ENCODE assay signal across 1 cellular context in the genomic region with DNA sequence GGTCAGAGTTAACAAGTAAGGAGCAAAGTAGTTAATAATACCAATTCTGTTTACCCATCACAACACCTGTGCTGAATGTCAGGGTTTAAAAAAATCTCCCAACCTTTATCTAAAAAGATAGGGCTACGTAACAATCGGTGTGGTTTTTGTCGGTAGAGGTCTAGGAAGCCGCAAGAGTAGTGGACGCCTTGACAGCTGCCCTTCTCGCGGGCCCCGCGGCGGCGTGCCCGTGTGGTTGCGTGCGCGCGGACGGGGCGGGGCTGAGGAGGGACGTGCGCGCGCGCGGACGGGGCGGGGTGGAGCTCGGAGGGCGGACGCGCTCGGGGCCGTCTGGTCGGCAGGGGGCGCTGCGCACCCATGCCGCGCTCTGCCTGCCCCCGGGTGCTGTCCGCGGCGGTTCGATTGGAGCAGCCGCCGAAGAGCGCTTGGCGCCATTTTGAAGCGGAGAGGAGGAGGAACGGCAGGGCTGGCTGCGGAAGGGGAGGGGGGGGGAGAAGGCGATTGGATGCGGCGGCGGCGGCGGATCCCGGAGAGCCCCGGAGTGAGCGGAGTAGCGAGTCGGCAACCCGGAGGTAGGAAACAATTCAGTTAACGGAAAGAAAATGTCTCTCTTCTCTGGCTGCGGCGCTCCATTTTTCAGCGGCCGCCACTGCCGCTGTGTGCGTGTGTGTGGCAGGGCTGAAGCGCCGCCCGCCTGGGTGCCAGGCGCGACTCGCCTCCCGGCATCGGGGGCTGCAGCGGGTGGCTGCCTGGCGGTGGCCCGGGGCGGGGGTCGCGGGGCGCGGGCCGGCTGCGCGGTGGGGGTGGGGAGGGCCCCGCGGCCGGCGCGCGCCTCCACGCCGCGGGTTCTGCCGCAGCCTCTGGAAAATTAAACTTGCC.
TF ChIP-seq lines count a peak whose summit lies in the region.

A gene with protein sequence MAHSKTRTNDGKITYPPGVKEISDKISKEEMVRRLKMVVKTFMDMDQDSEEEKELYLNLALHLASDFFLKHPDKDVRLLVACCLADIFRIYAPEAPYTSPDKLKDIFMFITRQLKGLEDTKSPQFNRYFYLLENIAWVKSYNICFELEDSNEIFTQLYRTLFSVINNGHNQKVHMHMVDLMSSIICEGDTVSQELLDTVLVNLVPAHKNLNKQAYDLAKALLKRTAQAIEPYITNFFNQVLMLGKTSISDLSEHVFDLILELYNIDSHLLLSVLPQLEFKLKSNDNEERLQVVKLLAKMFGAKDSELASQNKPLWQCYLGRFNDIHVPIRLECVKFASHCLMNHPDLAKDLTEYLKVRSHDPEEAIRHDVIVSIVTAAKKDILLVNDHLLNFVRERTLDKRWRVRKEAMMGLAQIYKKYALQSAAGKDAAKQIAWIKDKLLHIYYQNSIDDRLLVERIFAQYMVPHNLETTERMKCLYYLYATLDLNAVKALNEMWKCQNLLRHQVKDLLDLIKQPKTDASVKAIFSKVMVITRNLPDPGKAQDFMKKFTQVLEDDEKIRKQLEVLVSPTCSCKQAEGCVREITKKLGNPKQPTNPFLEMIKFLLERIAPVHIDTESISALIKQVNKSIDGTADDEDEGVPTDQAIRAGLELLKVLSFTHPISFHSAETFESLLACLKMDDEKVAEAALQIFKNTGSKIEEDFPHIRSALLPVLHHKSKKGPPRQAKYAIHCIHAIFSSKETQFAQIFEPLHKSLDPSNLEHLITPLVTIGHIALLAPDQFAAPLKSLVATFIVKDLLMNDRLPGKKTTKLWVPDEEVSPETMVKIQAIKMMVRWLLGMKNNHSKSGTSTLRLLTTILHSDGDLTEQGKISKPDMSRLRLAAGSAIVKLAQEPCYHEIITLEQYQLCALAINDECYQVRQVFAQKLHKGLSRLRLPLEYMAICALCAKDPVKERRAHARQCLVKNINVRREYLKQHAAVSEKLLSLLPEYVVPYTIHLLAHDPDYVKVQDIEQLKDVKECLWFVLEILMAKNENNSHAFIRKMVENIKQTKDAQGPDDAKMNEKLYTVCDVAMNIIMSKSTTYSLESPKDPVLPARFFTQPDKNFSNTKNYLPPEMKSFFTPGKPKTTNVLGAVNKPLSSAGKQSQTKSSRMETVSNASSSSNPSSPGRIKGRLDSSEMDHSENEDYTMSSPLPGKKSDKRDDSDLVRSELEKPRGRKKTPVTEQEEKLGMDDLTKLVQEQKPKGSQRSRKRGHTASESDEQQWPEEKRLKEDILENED (N-terminal part only) (plus strand): TSS at position 431 of the 879 bp plus-strand sequence. CDS start 62,321 bp downstream, outside the sequence.

TF ChIP-seq in HepG2, 621 proteins besides CTCF, POLR2A, EP300 and RAD21 (continued from another document and continues in another):
- TF ChIP-seq, protein P1, sequence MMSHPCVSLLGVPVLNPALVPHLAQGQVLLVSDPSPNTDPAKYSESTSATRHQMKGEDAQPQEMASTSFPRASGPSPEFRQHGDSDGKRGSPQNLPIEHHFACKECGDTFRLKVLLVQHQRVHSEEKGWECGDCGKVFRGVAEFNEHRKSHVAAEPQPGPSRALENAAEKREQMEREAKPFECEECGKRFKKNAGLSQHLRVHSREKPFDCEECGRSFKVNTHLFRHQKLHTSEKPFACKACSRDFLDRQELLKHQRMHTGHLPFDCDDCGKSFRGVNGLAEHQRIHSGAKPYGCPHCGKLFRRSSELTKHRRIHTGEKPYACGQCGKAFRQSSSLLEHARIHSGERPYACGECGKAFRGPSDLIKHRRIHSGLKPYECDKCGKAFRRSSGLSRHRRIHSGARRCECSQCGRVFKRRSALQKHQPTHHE (CRISPR knock-in tag; IDR thresholded peaks at IDR 0.05; ENCODE audit: borderline replicate concordance): no peak
- TF ChIP-seq BCL6 (CRISPR knock-in tag; IDR thresholded peaks at IDR 0.05): no peak
- peak; percentile 59; the same call in 1 of the 2 replicates for TF ChIP-seq ZNF501 (CRISPR knock-in tag; IDR thresholded peaks at IDR 0.05)
- TF ChIP-seq TAF15 (IDR thresholded peaks at IDR 0.05; ENCODE audit: low read depth, low read length, poor library complexity, severe bottlenecking): no peak
- TF ChIP-seq ZNF777 (CRISPR knock-in tag; IDR thresholded peaks at IDR 0.05): peak; percentile 63
- TF ChIP-seq SAFB2 (CRISPR knock-in tag; IDR thresholded peaks at IDR 0.05; ENCODE audit: borderline replicate concordance, low read depth): peak; percentile 13; the same call in 1 of the 2 replicates
- no peak; the same call in 1 of the 2 replicates for TF ChIP-seq ZSCAN29 (CRISPR knock-in tag; conservative IDR thresholded peaks at IDR 0.05)
- TF ChIP-seq KLF16 (CRISPR knock-in tag; IDR thresholded peaks at IDR 0.05): 0 out of 4 replicates have a peak, but pooled peaks of 1 of the 2 experiments have one; percentile 37
- TF ChIP-seq TGIF2 (CRISPR knock-in tag; IDR thresholded peaks at IDR 0.05): peak; percentile 89
- TF ChIP-seq, protein P2, sequence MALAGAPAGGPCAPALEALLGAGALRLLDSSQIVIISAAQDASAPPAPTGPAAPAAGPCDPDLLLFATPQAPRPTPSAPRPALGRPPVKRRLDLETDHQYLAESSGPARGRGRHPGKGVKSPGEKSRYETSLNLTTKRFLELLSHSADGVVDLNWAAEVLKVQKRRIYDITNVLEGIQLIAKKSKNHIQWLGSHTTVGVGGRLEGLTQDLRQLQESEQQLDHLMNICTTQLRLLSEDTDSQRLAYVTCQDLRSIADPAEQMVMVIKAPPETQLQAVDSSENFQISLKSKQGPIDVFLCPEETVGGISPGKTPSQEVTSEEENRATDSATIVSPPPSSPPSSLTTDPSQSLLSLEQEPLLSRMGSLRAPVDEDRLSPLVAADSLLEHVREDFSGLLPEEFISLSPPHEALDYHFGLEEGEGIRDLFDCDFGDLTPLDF (CRISPR knock-in tag; IDR thresholded peaks at IDR 0.05): 0 out of 2 replicates have a peak, but pooled peaks have one; percentile 43
- TF ChIP-seq HES4 (CRISPR knock-in tag; IDR thresholded peaks at IDR 0.05; ENCODE audit: borderline replicate concordance): peak; percentile 14; the same call in 1 of the 2 replicates
- no peak for TF ChIP-seq ZNF569 (CRISPR knock-in tag; IDR thresholded peaks at IDR 0.05; ENCODE audit: borderline replicate concordance)
- TF ChIP-seq FOXA3 (CRISPR knock-in tag; IDR thresholded peaks at IDR 0.05): 0 out of 2 replicates have a peak, but pooled peaks have one; percentile 10
- TF ChIP-seq FOXO1 (CRISPR knock-in tag; IDR thresholded peaks at IDR 0.05): no peak; the same call in 1 of the 2 replicates
- TF ChIP-seq ELF3 (CRISPR knock-in tag; IDR thresholded peaks at IDR 0.05): peak; percentile 37
- TF ChIP-seq, protein P3, sequence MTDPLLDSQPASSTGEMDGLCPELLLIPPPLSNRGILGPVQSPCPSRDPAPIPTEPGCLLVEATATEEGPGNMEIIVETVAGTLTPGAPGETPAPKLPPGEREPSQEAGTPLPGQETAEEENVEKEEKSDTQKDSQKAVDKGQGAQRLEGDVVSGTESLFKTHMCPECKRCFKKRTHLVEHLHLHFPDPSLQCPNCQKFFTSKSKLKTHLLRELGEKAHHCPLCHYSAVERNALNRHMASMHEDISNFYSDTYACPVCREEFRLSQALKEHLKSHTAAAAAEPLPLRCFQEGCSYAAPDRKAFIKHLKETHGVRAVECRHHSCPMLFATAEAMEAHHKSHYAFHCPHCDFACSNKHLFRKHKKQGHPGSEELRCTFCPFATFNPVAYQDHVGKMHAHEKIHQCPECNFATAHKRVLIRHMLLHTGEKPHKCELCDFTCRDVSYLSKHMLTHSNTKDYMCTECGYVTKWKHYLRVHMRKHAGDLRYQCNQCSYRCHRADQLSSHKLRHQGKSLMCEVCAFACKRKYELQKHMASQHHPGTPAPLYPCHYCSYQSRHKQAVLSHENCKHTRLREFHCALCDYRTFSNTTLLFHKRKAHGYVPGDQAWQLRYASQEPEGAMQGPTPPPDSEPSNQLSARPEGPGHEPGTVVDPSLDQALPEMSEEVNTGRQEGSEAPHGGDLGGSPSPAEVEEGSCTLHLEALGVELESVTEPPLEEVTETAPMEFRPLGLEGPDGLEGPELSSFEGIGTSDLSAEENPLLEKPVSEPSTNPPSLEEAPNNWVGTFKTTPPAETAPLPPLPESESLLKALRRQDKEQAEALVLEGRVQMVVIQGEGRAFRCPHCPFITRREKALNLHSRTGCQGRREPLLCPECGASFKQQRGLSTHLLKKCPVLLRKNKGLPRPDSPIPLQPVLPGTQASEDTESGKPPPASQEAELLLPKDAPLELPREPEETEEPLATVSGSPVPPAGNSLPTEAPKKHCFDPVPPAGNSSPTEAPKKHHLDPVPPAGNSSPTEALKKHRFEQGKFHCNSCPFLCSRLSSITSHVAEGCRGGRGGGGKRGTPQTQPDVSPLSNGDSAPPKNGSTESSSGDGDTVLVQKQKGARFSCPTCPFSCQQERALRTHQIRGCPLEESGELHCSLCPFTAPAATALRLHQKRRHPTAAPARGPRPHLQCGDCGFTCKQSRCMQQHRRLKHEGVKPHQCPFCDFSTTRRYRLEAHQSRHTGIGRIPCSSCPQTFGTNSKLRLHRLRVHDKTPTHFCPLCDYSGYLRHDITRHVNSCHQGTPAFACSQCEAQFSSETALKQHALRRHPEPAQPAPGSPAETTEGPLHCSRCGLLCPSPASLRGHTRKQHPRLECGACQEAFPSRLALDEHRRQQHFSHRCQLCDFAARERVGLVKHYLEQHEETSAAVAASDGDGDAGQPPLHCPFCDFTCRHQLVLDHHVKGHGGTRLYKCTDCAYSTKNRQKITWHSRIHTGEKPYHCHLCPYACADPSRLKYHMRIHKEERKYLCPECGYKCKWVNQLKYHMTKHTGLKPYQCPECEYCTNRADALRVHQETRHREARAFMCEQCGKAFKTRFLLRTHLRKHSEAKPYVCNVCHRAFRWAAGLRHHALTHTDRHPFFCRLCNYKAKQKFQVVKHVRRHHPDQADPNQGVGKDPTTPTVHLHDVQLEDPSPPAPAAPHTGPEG (CRISPR knock-in tag; IDR thresholded peaks at IDR 0.05): no peak
- TF ChIP-seq, protein P4, sequence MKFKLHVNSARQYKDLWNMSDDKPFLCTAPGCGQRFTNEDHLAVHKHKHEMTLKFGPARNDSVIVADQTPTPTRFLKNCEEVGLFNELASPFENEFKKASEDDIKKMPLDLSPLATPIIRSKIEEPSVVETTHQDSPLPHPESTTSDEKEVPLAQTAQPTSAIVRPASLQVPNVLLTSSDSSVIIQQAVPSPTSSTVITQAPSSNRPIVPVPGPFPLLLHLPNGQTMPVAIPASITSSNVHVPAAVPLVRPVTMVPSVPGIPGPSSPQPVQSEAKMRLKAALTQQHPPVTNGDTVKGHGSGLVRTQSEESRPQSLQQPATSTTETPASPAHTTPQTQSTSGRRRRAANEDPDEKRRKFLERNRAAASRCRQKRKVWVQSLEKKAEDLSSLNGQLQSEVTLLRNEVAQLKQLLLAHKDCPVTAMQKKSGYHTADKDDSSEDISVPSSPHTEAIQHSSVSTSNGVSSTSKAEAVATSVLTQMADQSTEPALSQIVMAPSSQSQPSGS (CRISPR knock-in tag; IDR thresholded peaks at IDR 0.05): 0 out of 2 replicates have a peak, but pooled peaks have one; percentile 18
- peak; percentile 21; the same call in 1 of the 2 replicates for TF ChIP-seq HDAC1 (CRISPR knock-in tag; IDR thresholded peaks at IDR 0.05)
- peak; percentile 55 for TF ChIP-seq ZSCAN31 (CRISPR knock-in tag; IDR thresholded peaks at IDR 0.05; ENCODE audit: low read depth)
- no peak for TF ChIP-seq SRSF9 (IDR thresholded peaks at IDR 0.05; ENCODE audit: borderline replicate concordance, insufficient read depth, low read depth, low read length, poor library complexity, severe bottlenecking)
- TF ChIP-seq MYC (CRISPR knock-in tag; IDR thresholded peaks at IDR 0.05; ENCODE audit: borderline replicate concordance): 0 out of 2 replicates have a peak, but pooled peaks have one; percentile 58
- TF ChIP-seq POLR2G (IDR thresholded peaks at IDR 0.05; ENCODE audit: low read depth, low read length): peak; percentile 66
- peak; percentile 79; the same call in 1 of the 2 replicates for TF ChIP-seq GTF3A (CRISPR knock-in tag; conservative IDR thresholded peaks at IDR 0.05)
- TF ChIP-seq, protein P5, sequence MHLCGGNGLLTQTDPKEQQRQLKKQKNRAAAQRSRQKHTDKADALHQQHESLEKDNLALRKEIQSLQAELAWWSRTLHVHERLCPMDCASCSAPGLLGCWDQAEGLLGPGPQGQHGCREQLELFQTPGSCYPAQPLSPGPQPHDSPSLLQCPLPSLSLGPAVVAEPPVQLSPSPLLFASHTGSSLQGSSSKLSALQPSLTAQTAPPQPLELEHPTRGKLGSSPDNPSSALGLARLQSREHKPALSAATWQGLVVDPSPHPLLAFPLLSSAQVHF (CRISPR knock-in tag; IDR thresholded peaks at IDR 0.05): no peak; the same call in 1 of the 2 replicates
- TF ChIP-seq RBFOX2 (IDR thresholded peaks at IDR 0.05; ENCODE audit: low read depth, low read length): peak; percentile 47; the same call in 1 of the 2 replicates
- TF ChIP-seq ZNF670 (CRISPR knock-in tag; IDR thresholded peaks at IDR 0.05; ENCODE audit: borderline replicate concordance): no peak; the same call in 1 of the 2 replicates
- no peak for TF ChIP-seq HIVEP1 (CRISPR knock-in tag; IDR thresholded peaks at IDR 0.05)
- no peak for TF ChIP-seq CHCHD3 (CRISPR knock-in tag; IDR thresholded peaks at IDR 0.05)
- no peak for TF ChIP-seq KLF11 (CRISPR knock-in tag; IDR thresholded peaks at IDR 0.05)
- TF ChIP-seq ATF1 (CRISPR knock-in tag; IDR thresholded peaks at IDR 0.05): no peak
- peak; percentile 54; the same call in 1 of the 2 replicates for TF ChIP-seq ZSCAN25 (CRISPR knock-in tag; IDR thresholded peaks at IDR 0.05)
- 0 out of 2 replicates have a peak, but pooled peaks have one; percentile 43 for TF ChIP-seq ZNF431 (CRISPR knock-in tag; IDR thresholded peaks at IDR 0.05; ENCODE audit: borderline replicate concordance, low read depth)
- no peak for TF ChIP-seq ZNF143 (CRISPR knock-in tag; IDR thresholded peaks at IDR 0.05)
- no peak for TF ChIP-seq MTA3 (CRISPR knock-in tag; IDR thresholded peaks at IDR 0.05)
- TF ChIP-seq ZIK1 (CRISPR knock-in tag; IDR thresholded peaks at IDR 0.05; ENCODE audit: borderline replicate concordance, low read depth): 0 out of 2 replicates have a peak, but pooled peaks have one; percentile 65
- no peak for TF ChIP-seq RCOR2 (CRISPR knock-in tag; IDR thresholded peaks at IDR 0.05)
- no peak for TF ChIP-seq IRX3 (CRISPR knock-in tag; IDR thresholded peaks at IDR 0.05; ENCODE audit: borderline replicate concordance, low read depth)
- TF ChIP-seq DMAP1 (CRISPR knock-in tag; IDR thresholded peaks at IDR 0.05): no peak
- 0 out of 2 replicates have a peak, but pooled peaks have one; percentile 16 for TF ChIP-seq ZNF792 (CRISPR knock-in tag; IDR thresholded peaks at IDR 0.05)
- no peak for TF ChIP-seq SYNCRIP (IDR thresholded peaks at IDR 0.05; ENCODE audit: insufficient read depth, low read depth, low read length)
- TF ChIP-seq HMGA1 (CRISPR knock-in tag; conservative IDR thresholded peaks at IDR 0.05): no peak
- TF ChIP-seq, protein P6, sequence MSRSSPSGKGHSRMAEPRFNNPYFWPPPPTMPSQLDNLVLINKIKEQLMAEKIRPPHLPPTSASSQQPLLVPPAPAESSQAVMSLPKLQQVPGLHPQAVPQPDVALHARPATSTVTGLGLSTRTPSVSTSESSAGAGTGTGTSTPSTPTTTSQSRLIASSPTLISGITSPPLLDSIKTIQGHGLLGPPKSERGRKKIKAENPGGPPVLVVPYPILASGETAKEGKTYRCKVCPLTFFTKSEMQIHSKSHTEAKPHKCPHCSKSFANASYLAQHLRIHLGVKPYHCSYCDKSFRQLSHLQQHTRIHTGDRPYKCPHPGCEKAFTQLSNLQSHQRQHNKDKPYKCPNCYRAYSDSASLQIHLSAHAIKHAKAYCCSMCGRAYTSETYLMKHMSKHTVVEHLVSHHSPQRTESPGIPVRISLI (CRISPR knock-in tag; IDR thresholded peaks at IDR 0.05; ENCODE audit: borderline replicate concordance): peak; percentile 64; the same call in 1 of the 2 replicates
- no peak for TF ChIP-seq ZBTB42 (CRISPR knock-in tag; IDR thresholded peaks at IDR 0.05)
